In the genomic region with DNA sequence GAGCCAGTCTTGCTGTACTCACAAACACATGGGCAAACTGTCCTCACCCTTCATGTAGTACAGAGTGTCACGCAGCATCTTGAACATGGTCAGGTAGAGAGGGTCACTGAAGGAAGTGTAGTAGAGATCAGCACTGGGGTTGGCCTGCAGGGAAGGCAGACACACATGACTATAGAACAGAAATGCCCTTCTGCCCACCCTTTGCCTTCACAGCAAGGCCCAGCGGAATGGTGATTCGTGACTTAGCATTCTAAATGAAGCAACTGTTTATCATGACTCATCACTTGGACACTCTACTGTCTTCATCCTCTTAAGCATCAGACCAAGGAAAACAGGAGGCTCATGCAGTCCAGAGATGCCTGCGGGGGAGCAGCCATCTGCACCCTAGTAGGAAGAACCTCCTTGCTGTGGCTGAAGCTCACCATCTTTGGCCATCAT, we compare ENCODE assay signal across 12 cellular contexts. TPM values are rescaled to one million over a fixed set of nuclear protein-coding genes. Genes with fewer than 3 reads are reported as not detected.
A peak's percentile ranks its signal among the peaks of the same experiment; 100 is the strongest.
DNase-seq lines count a peak whose midpoint lies in the region; ATAC-seq, FAIRE-seq and TF ChIP-seq lines count a peak whose summit lies in the region.
"Had no signal": no experiment of that assay in that cellular context is flagged by ENCODE, and none has a peak within 500 bp of the region (broad histone marks: within the 10 kb centered on the region; RNA-seq: fewer than 3 reads in every experiment).

No MANE protein-coding gene starts in this region.

- H3K79me2 ChIP-seq in HepG2 (ENCODE audit: insufficient read depth, low read length) = no peaks in the 10 kb centered on the region

- no peak overlapping the region for H3K9ac ChIP-seq in HepG2 (ENCODE audit: insufficient read depth, low read depth, low read length)

- peaks cover 22 to 75% of the 10 kb centered on the region in 2 experiments; a peak in 4 of 5 replicates for H3K36me3 ChIP-seq in HepG2 (replicated peaks in 1 of 2; ENCODE audit: control insufficient read depth in 1 of 2, insufficient read depth in 2 of 2, low read length in 2 of 2)
- H3K36me3 ChIP-seq: uterus had no signal

- H3K4me2 ChIP-seq in HepG2 (ENCODE audit: low read depth, low read length) = no peak overlapping the region

- H3K27ac ChIP-seq in HepG2 (ENCODE audit: extremely low read length, insufficient read depth, low read length) = no peak overlapping the region
- H3K27ac ChIP-seq: cardiac muscle cell, uterus had no signal

- H4K20me1 ChIP-seq in HepG2 (ENCODE audit: insufficient read depth, low read length) = no peaks in the 10 kb centered on the region

- WGBS in HepG2 (ENCODE audit: low lambda C conversion rate) = 92% methylated on average over 4 of the region's 4 CpGs

- ATAC-seq in HepG2 (no peak), GM19455 (IDR thresholded peaks at IDR 0.05; ENCODE audit: unreplicated experiment) (no peak)

- no peaks in the 10 kb centered on the region for H3K4me1 ChIP-seq in HepG2 (ENCODE audit: insufficient read depth, low read length)
- H3K4me1 ChIP-seq: uterus had no signal

- no peak overlapping the region for H3K4me3 ChIP-seq in cardiac fibroblast (replicated peaks in 1 of 2; ENCODE audit: low read depth in 2 of 2, low read length in 2 of 2)
- H3K4me3 ChIP-seq in HepG2 (replicated peaks in 1 of 3; ENCODE audit: insufficient read depth in 1 of 3, low read depth in 2 of 3, low read length in 3 of 3) = no peak overlapping the region
- H3K4me3 ChIP-seq: cardiac muscle cell, uterus had no signal

- in situ Hi-C loops in HepG2 (cut with HindIII; ENCODE audit: extremely low pct_ligation_motif_present, low pct_unique_long_range_greater_than_20kb) = no loop called here

- no peak for FAIRE-seq in HepG2 (lab: Jason Lieb, UNC)
- FAIRE-seq in D721Med (lab: Jason Lieb, UNC) = no peak
- FAIRE-seq: islet of Langerhans had no signal

- no peak for TF ChIP-seq CTCF in AG09319 (IDR thresholded peaks at IDR 0.05; ENCODE audit: low read depth, low read length)
- no peak for TF ChIP-seq CTCF in cardiac fibroblast (IDR thresholded peaks at IDR 0.05; ENCODE audit: low read depth, low read length)
- no peak for TF ChIP-seq CTCF in HepG2 (CRISPR knock-in tag; IDR thresholded peaks at IDR 0.05)
- TF ChIP-seq CTCF in D721Med (IDR thresholded peaks at IDR 0.05; ENCODE audit: insufficient read depth, missing control alignments) = no peak

- BruUV-seq in HepG2 (replicated peaks; lab: Mats Ljungman, UMichigan) = no TSS peak

- TF ChIP-seq EP300 in HepG2 (IDR thresholded peaks at IDR 0.05; ENCODE audit: low read depth in 2 of 2, low read length in 2 of 2) (no peak), HepG2 (CRISPR knock-in tag; IDR thresholded peaks at IDR 0.05; ENCODE audit: borderline replicate concordance) (no peak)

- intact Hi-C loops in HepG2 (cut with micrococcal nuclease; ENCODE audit: unreplicated experiment) = no loop called here

- POLR2A ChIA-PET in HepG2 (lab: Yijun Ruan, JAX) = no interaction called here

- CTCF ChIA-PET in HepG2 (lab: Yijun Ruan, JAX; ENCODE audit: low intra/inter-chr PET ratio, low total read pairs) = no interaction called here

- H3K9me3 ChIP-seq in HepG2 (ENCODE audit: low read length) = no peaks in the 10 kb centered on the region
- H3K9me3 ChIP-seq: uterus had no signal

- no peak overlapping the region for H2AFZ ChIP-seq in HepG2 (ENCODE audit: low read length)

- no peaks in the 10 kb centered on the region for H3K27me3 ChIP-seq in HepG2 (ENCODE audit: control insufficient read depth in 1 of 2, insufficient read depth in 2 of 2, low read length in 2 of 2)
- H3K27me3 ChIP-seq: cardiac muscle cell, uterus had no signal

- no peak for TF ChIP-seq POLR2A in HepG2 (IDR thresholded peaks at IDR 0.05; ENCODE audit: insufficient read depth in 1 of 2, low read depth in 2 of 2, low read length in 2 of 2)

- no peak for TF ChIP-seq RAD21 in HepG2 (CRISPR knock-in tag; IDR thresholded peaks at IDR 0.05)

- DNase-seq in AG09319 (ENCODE audit: extremely low read depth, low read depth) (peak; percentile 77), M059J (ENCODE audit: low read depth) (peak; percentile 86), cardiac fibroblast (ENCODE audit: low read depth in 2 of 2) (peak; percentile 68 to 95), HepG2 (ENCODE audit: low spot score) (no peak), NCI-H146 (lab: John Stamatoyannopoulos, UW) (no peak), D721Med (ENCODE audit: insufficient read length, low spot score) (no peak), HPDE6-E6E7 (ENCODE audit: extremely low spot score) (no peak)
- DNase-seq: DND-41, uterus had no signal

RNA-seq across cellular contexts. Expression of gene SERPIND1, which starts 33.4 kb away (rescaled TPM):
- total RNA-seq in M059J (2014; rRNA removed; shearing (Covaris generic)) = not detected in 2 replicates
- total RNA-seq in HepG2 (2016; rRNA removed; fragmentation: Illumina TruSeq; extraction: Trizol) = 55.6 and 111 TPM in 2 replicates
- total RNA-seq in HepG2 (2016; cell fraction: cytosol; rRNA removed; fragmentation: Illumina TruSeq; extraction: Trizol; ENCODE audit: low read depth) = 16.4 and 19.8 TPM in 2 replicates
- 53.2 and 106 TPM in 2 replicates for total RNA-seq in HepG2 (2016; cell fraction: insoluble cytoplasmic fraction; rRNA removed; fragmentation: Illumina TruSeq; extraction: Trizol)
- total RNA-seq in HepG2 (2016; cell fraction: membrane; rRNA removed; fragmentation: Illumina TruSeq; extraction: Trizol) = 35.3 and 35.7 TPM in 2 replicates
- total RNA-seq in HepG2 (2016; cell fraction: nucleus; rRNA removed; fragmentation: Illumina TruSeq; extraction: Trizol) = 108 and 133 TPM in 2 replicates
- 350 and 408 TPM in 2 replicates for polyA plus RNA-seq in HepG2 (2011; rRNA removed)
- polyA plus RNA-seq in HepG2 (2011; cell fraction: cytosol; rRNA removed) = 341 and 453 TPM in 2 replicates
- polyA plus RNA-seq in HepG2 (2011; cell fraction: nucleus; rRNA removed) = 146 and 188 TPM in 2 replicates
- 497 and 593 TPM in 2 replicates for polyA plus RNA-seq in HepG2 (2012)
- polyA plus RNA-seq in HepG2 (2016; cell fraction: cytosol; fragmentation: Illumina TruSeq; extraction: Trizol; ENCODE audit: low read depth) = 30.3 and 32.4 TPM in 2 replicates
- 91.5 and 101 TPM in 2 replicates for polyA plus RNA-seq in HepG2 (2016; cell fraction: insoluble cytoplasmic fraction; fragmentation: Illumina TruSeq; extraction: Trizol; ENCODE audit: low read depth)
- 45.7 and 51.9 TPM in 2 replicates for polyA plus RNA-seq in HepG2 (2016; cell fraction: membrane; fragmentation: Illumina TruSeq; extraction: Trizol; ENCODE audit: low read depth)
- polyA plus RNA-seq in HepG2 (2016; cell fraction: nucleus; fragmentation: Illumina TruSeq; extraction: Trizol; ENCODE audit: insufficient read depth, low read depth) = 228 and 244 TPM in 2 replicates
- polyA minus RNA-seq in HepG2 (2011; rRNA and poly(A)+ RNA removed; ENCODE audit: low replicate concordance) = 0.37 and 351 TPM in 2 replicates
- 132 and 186 TPM in 2 replicates for polyA minus RNA-seq in HepG2 (2011; cell fraction: cytosol; rRNA and poly(A)+ RNA removed)
- polyA minus RNA-seq in HepG2 (2011; cell fraction: nucleus; rRNA and poly(A)+ RNA removed) = 67.9 and 98.5 TPM in 2 replicates

RNA-seq across cellular contexts. Expression of gene PI4KA, which starts 51.3 kb away (rescaled TPM):
- 11.1 and 23.8 TPM in 2 replicates for total RNA-seq in M059J (2014; rRNA removed; shearing (Covaris generic))
- 27.4 and 27.8 TPM in 2 replicates for total RNA-seq in HepG2 (2016; rRNA removed; fragmentation: Illumina TruSeq; extraction: Trizol)
- 10.0 and 12.0 TPM in 2 replicates for total RNA-seq in HepG2 (2016; cell fraction: cytosol; rRNA removed; fragmentation: Illumina TruSeq; extraction: Trizol; ENCODE audit: low read depth)
- 25.7 and 26.8 TPM in 2 replicates for total RNA-seq in HepG2 (2016; cell fraction: insoluble cytoplasmic fraction; rRNA removed; fragmentation: Illumina TruSeq; extraction: Trizol)
- 16.3 TPM in 2 replicates for total RNA-seq in HepG2 (2016; cell fraction: membrane; rRNA removed; fragmentation: Illumina TruSeq; extraction: Trizol)
- 33.2 and 34.5 TPM in 2 replicates for total RNA-seq in HepG2 (2016; cell fraction: nucleus; rRNA removed; fragmentation: Illumina TruSeq; extraction: Trizol)
- polyA plus RNA-seq in HepG2 (2011; rRNA removed) = 56.4 and 61.1 TPM in 2 replicates
- polyA plus RNA-seq in HepG2 (2011; cell fraction: cytosol; rRNA removed) = 24.2 and 30.0 TPM in 2 replicates
- polyA plus RNA-seq in HepG2 (2011; cell fraction: nucleus; rRNA removed) = 194 and 229 TPM in 2 replicates
- 38.2 and 50.8 TPM in 2 replicates for polyA plus RNA-seq in HepG2 (2012)
- 7.1 and 8.3 TPM in 2 replicates for polyA plus RNA-seq in HepG2 (2016; cell fraction: cytosol; fragmentation: Illumina TruSeq; extraction: Trizol; ENCODE audit: low read depth)
- polyA plus RNA-seq in HepG2 (2016; cell fraction: insoluble cytoplasmic fraction; fragmentation: Illumina TruSeq; extraction: Trizol; ENCODE audit: low read depth) = 27.0 and 33.9 TPM in 2 replicates
- 9.8 and 13.2 TPM in 2 replicates for polyA plus RNA-seq in HepG2 (2016; cell fraction: membrane; fragmentation: Illumina TruSeq; extraction: Trizol; ENCODE audit: low read depth)
- 87.2 and 87.7 TPM in 2 replicates for polyA plus RNA-seq in HepG2 (2016; cell fraction: nucleus; fragmentation: Illumina TruSeq; extraction: Trizol; ENCODE audit: insufficient read depth, low read depth)
- polyA minus RNA-seq in HepG2 (2011; rRNA and poly(A)+ RNA removed; ENCODE audit: low replicate concordance) = 54.2 and 76.0 TPM in 2 replicates
- 26.8 and 30.9 TPM in 2 replicates for polyA minus RNA-seq in HepG2 (2011; cell fraction: cytosol; rRNA and poly(A)+ RNA removed)
- polyA minus RNA-seq in HepG2 (2011; cell fraction: nucleus; rRNA and poly(A)+ RNA removed) = 64.2 and 73.0 TPM in 2 replicates

RNA-seq across cellular contexts. Expression of gene SNAP29, which starts 51.5 kb away (rescaled TPM):
- total RNA-seq in M059J (2014; rRNA removed; shearing (Covaris generic)) = 10.7 and 11.5 TPM in 2 replicates
- total RNA-seq in HepG2 (2016; rRNA removed; fragmentation: Illumina TruSeq; extraction: Trizol) = 12.3 and 15.2 TPM in 2 replicates
- 4.6 and 7.7 TPM in 2 replicates for total RNA-seq in HepG2 (2016; cell fraction: cytosol; rRNA removed; fragmentation: Illumina TruSeq; extraction: Trizol; ENCODE audit: low read depth)
- total RNA-seq in HepG2 (2016; cell fraction: insoluble cytoplasmic fraction; rRNA removed; fragmentation: Illumina TruSeq; extraction: Trizol) = 13.5 and 15.2 TPM in 2 replicates
- 8.6 and 11.2 TPM in 2 replicates for total RNA-seq in HepG2 (2016; cell fraction: membrane; rRNA removed; fragmentation: Illumina TruSeq; extraction: Trizol)
- 6.6 and 9.4 TPM in 2 replicates for total RNA-seq in HepG2 (2016; cell fraction: nucleus; rRNA removed; fragmentation: Illumina TruSeq; extraction: Trizol)
- polyA plus RNA-seq in HepG2 (2011; rRNA removed) = 25.2 and 30.7 TPM in 2 replicates
- polyA plus RNA-seq in HepG2 (2011; cell fraction: cytosol; rRNA removed) = 17.1 and 22.8 TPM in 2 replicates
- 8.5 and 9.6 TPM in 2 replicates for polyA plus RNA-seq in HepG2 (2011; cell fraction: nucleus; rRNA removed)
- polyA plus RNA-seq in HepG2 (2012) = 16.3 and 21.2 TPM in 2 replicates
- 16.6 and 21.2 TPM in 2 replicates for polyA plus RNA-seq in HepG2 (2016; cell fraction: cytosol; fragmentation: Illumina TruSeq; extraction: Trizol; ENCODE audit: low read depth)
- polyA plus RNA-seq in HepG2 (2016; cell fraction: insoluble cytoplasmic fraction; fragmentation: Illumina TruSeq; extraction: Trizol; ENCODE audit: low read depth) = 37.2 TPM in 2 replicates
- polyA plus RNA-seq in HepG2 (2016; cell fraction: membrane; fragmentation: Illumina TruSeq; extraction: Trizol; ENCODE audit: low read depth) = 20.2 and 24.4 TPM in 2 replicates
- 13.4 and 20.8 TPM in 2 replicates for polyA plus RNA-seq in HepG2 (2016; cell fraction: nucleus; fragmentation: Illumina TruSeq; extraction: Trizol; ENCODE audit: insufficient read depth, low read depth)
- 7.0 and 12.3 TPM in 2 replicates for polyA minus RNA-seq in HepG2 (2011; rRNA and poly(A)+ RNA removed; ENCODE audit: low replicate concordance)
- polyA minus RNA-seq in HepG2 (2011; cell fraction: cytosol; rRNA and poly(A)+ RNA removed) = 5.0 and 7.2 TPM in 2 replicates
- 5.5 and 8.0 TPM in 2 replicates for polyA minus RNA-seq in HepG2 (2011; cell fraction: nucleus; rRNA and poly(A)+ RNA removed)

Comparison
In these comparisons a context has a peak if more than half of its experiments do, and no peak if none do; other contexts are left out.
1. DNase-seq: peak in AG09319 (single experiment), M059J (single experiment) and cardiac fibroblast (2 of 2); none in HepG2 (single experiment), NCI-H146 (single experiment), D721Med (single experiment) and HPDE6-E6E7 (single experiment).
2. RNA of gene SERPIND1, which starts 33.4 kb away (total RNA-seq): 16.4 to 133 TPM in HepG2; not detected in M059J; every median in the first group is over 10 times any median in the second.